ENCODE assay signal across 1 cellular context in genomic region chr7:17991866-17992648, GRCh38.
TF ChIP-seq lines count a peak whose summit lies in the region.

No MANE protein-coding gene starts in this region.

TF ChIP-seq in SK-N-SH treated with all-trans-retinoic acid at 6 μM for 48 hours, 23 proteins besides CTCF, POLR2A, EP300 and RAD21 (continued from another document):
- no peak for TF ChIP-seq TSHZ2 (CRISPR knock-in tag; IDR thresholded peaks at IDR 0.05)
TF ChIP-seq in SK-N-SH treated with all-trans-retinoic acid at 6 μM for 48 hours: peak in this region for 0.
